In genomic region chr10:51699475-51700227, GRCh38 we compare ENCODE assay signal across 1 cellular context.
TF ChIP-seq lines count a peak whose summit lies in the region.

Gene CSTF2T (minus strand): TSS chr10:51699595. CDS start chr10:51699549, 46 bp downstream.

TF ChIP-seq in GM12878, 131 proteins besides CTCF, POLR2A, EP300 and RAD21 (continued from another document):
- TF ChIP-seq ZZZ3 (IDR thresholded peaks at IDR 0.05; ENCODE audit: control insufficient read depth, insufficient read length, low read depth) (peak; percentile 85), ZNF274 (IDR thresholded peaks at IDR 0.05; ENCODE audit: insufficient read depth, insufficient read length) (no peak), GABPA (IDR thresholded peaks at IDR 0.05; ENCODE audit: low read depth) (peak; percentile 100), ZBTB4 (CRISPR knock-in tag; IDR thresholded peaks at IDR 0.05) (no peak), NR2C1 (IDR thresholded peaks at IDR 0.05) (peak; percentile 84), MTA2 (IDR thresholded peaks at IDR 0.05; ENCODE audit: low read depth) (peak; percentile 78)
